Comparison of ENCODE assay signal across 20 cellular contexts in genomic region chr4:62077406-62077805, GRCh38.
DNase-seq lines count a peak whose midpoint lies in the region; ATAC-seq, FAIRE-seq and TF ChIP-seq lines count a peak whose summit lies in the region.
"Had no signal": no experiment of that assay in that cellular context is flagged by ENCODE, and none has a peak within 500 bp of the region (broad histone marks: within the 10 kb centered on the region; RNA-seq: fewer than 3 reads in every experiment).

No MANE protein-coding gene starts in this region.

- H3K9me3 ChIP-seq in H1 (ENCODE audit: insufficient read depth in 2 of 2, low read depth in 1 of 2, low read length in 1 of 2), result no peaks in the 10 kb centered on the region
- H3K9me3 ChIP-seq in mucosa of descending colon, result no peaks in the 10 kb centered on the region
- H3K9me3 ChIP-seq: BE2C, BLaER1 had no signal

- no peak for TF ChIP-seq CTCF in GM23338 (conservative IDR thresholded peaks at IDR 0.05; ENCODE audit: low read depth in 2 of 2)
- TF ChIP-seq CTCF in H1 (IDR thresholded peaks at IDR 0.05; ENCODE audit: control extremely low read depth in 1 of 3, insufficient read depth in 1 of 3, low read depth in 1 of 3, low read length in 3 of 3), result no peak
- TF ChIP-seq CTCF in mucosa of descending colon (IDR thresholded peaks at IDR 0.05), result no peak

- H2AFZ ChIP-seq in GM23338 (no peak overlapping the region), H1 (ENCODE audit: low read length) (no peak overlapping the region)

- H2AK5ac ChIP-seq in H1 (ENCODE audit: low read depth, low read length), result no peak overlapping the region

- no peaks in the 10 kb centered on the region for H3K27me3 Mint-ChIP-seq in GM23338 (ENCODE audit: insufficient read depth, low read depth, poor library complexity)
- H3K27me3 Mint-ChIP-seq in activated naive CD4-positive, alpha-beta T cell treated with anti-CD3 and anti-CD28 coated beads for 36 hours (ENCODE audit: low read depth), result no peaks in the 10 kb centered on the region
- H3K27me3 Mint-ChIP-seq: CD4-positive, alpha-beta memory T cell; CD4-positive, CD25-positive, alpha-beta regulatory T cell; CD8-positive, alpha-beta memory T cell had no signal

- no peaks in the 10 kb centered on the region for H3K9me2 ChIP-seq in GM23338 (ENCODE audit: insufficient read depth)

- no peak overlapping the region for H3K56ac ChIP-seq in H1 (replicated peaks; ENCODE audit: insufficient read length, low read depth, low read length)

- H4K91ac ChIP-seq in H1 (replicated peaks; ENCODE audit: insufficient read length, low read length), result no peak overlapping the region

- H3K79me2 ChIP-seq in GM23338 (replicated peaks; ENCODE audit: insufficient read depth), result no peaks in the 10 kb centered on the region
- H3K79me2 ChIP-seq in H1 (ENCODE audit: control insufficient read depth in 1 of 2, insufficient read depth in 2 of 2, low read length in 2 of 2), result no peaks in the 10 kb centered on the region

- H3K23me2 ChIP-seq in H1 (ENCODE audit: low read depth, low read length), result no peaks in the 10 kb centered on the region

- TF ChIP-seq RAD21 in H1 (IDR thresholded peaks at IDR 0.05 in 1 of 2, conservative IDR thresholded peaks at IDR 0.05 in 1 of 2; ENCODE audit: low read depth in 2 of 2, low read length in 2 of 2), result no peak

- ATAC-seq in GM23338, result peak; percentile 72
- no peak for ATAC-seq in mucosa of descending colon

- no peak overlapping the region for H3K4ac ChIP-seq in H1 (replicated peaks; ENCODE audit: insufficient read length, low read depth, low read length)

- no peak overlapping the region for H4K5ac ChIP-seq in H1 (ENCODE audit: insufficient read length, low read depth, low read length)

- H3K9ac ChIP-seq in H1 (replicated peaks in 1 of 4; ENCODE audit: extremely low read depth in 1 of 4, low read depth in 3 of 4, low read length in 3 of 4), result no peak overlapping the region
- H3K9ac ChIP-seq: BLaER1 had no signal

- no peaks in the 10 kb centered on the region for H3K9me3 Mint-ChIP-seq in GM23338
- no peaks in the 10 kb centered on the region for H3K9me3 Mint-ChIP-seq in activated naive CD4-positive, alpha-beta T cell treated with anti-CD3 and anti-CD28 coated beads for 36 hours
- H3K9me3 Mint-ChIP-seq: CD14-positive monocyte had no signal

- H3K4me1 ChIP-seq in GM23338 (ENCODE audit: insufficient read depth), result peaks cover 23% of the 10 kb centered on the region
- H3K4me1 ChIP-seq in H1 (replicated peaks in 1 of 4; ENCODE audit: control insufficient read depth in 3 of 4, insufficient read depth in 4 of 4, low read length in 3 of 4), result peaks cover 0 to 3% (median 1%) of the 10 kb centered on the region in 4 experiments; a peak in 2 of 7 replicates
- no peaks in the 10 kb centered on the region for H3K4me1 ChIP-seq in mucosa of descending colon (ENCODE audit: low read depth)
- H3K4me1 ChIP-seq: BE2C, BLaER1 had no signal

- no peak overlapping the region for H2BK5ac ChIP-seq in H1 (ENCODE audit: low read depth, low read length)

- H2BK120ac ChIP-seq in H1 (replicated peaks; ENCODE audit: low read depth, low read length), result no peak overlapping the region

- H3K4me3 Mint-ChIP-seq in GM23338, result no peak overlapping the region
- no peak overlapping the region for H3K4me3 Mint-ChIP-seq in activated naive CD4-positive, alpha-beta T cell treated with anti-CD3 and anti-CD28 coated beads for 36 hours
- H3K4me3 Mint-ChIP-seq: CD14-positive monocyte; CD4-positive, alpha-beta memory T cell; CD4-positive, CD25-positive, alpha-beta regulatory T cell; CD8-positive, alpha-beta memory T cell had no signal

- H3K27me3 ChIP-seq in GM23338 (ENCODE audit: insufficient read depth) (no peaks in the 10 kb centered on the region), H1 (replicated peaks in 1 of 4; ENCODE audit: control insufficient read depth in 3 of 4, extremely low read depth in 1 of 4, insufficient read depth in 3 of 4, low read length in 3 of 4) (no peaks in the 10 kb centered on the region)
- H3K27me3 ChIP-seq: BE2C, BLaER1 had no signal

- H3K4me3 ChIP-seq in GM23338 (no peak overlapping the region), H1 (ENCODE audit: extremely low read depth in 1 of 4, insufficient read depth in 2 of 4, low read depth in 3 of 4, low read length in 4 of 4) (no peak overlapping the region), mucosa of descending colon (no peak overlapping the region)
- H3K4me3 ChIP-seq: BLaER1 had no signal

- H2BK15ac ChIP-seq in H1 (ENCODE audit: low read length), result no peak overlapping the region

- H2BK20ac ChIP-seq in H1 (ENCODE audit: low read length), result no peak overlapping the region

- intact Hi-C loops in activated naive CD4-positive, alpha-beta T cell treated with anti-CD3 and anti-CD28 coated beads for 36 hours (cut with micrococcal nuclease), result no loop called here
- intact Hi-C loops in mucosa of descending colon (cut with DNase I, micrococcal nuclease), result no loop called here

- CTCF ChIA-PET in H1 (lab: Charles Lee; ENCODE audit: partially characterized antibody), result interaction anchor here (0.9 kb wide), 1 partner anchor 761 kb away, joined by 3 read pairs; no protein-coding TSS in a partner anchor
- CTCF ChIA-PET in activated naive CD4-positive, alpha-beta T cell treated with anti-CD3 and anti-CD28 coated beads for 36 hours (lab: Charles Lee), result no interaction called here

- no peaks in the 10 kb centered on the region for H3F3A ChIP-seq in GM23338 (replicated peaks; ENCODE audit: low read depth)

- H3K18ac ChIP-seq in H1 (ENCODE audit: extremely low read depth, low read length), result no peak overlapping the region

- no peaks in the 10 kb centered on the region for H4K20me1 ChIP-seq in GM23338 (replicated peaks; ENCODE audit: insufficient read depth)
- H4K20me1 ChIP-seq in H1 (replicated peaks in 1 of 2; ENCODE audit: control insufficient read depth in 1 of 2, insufficient read depth in 2 of 2, low read length in 2 of 2), result no peaks in the 10 kb centered on the region
- H4K20me1 ChIP-seq: BLaER1 had no signal

- no peak overlapping the region for H4K8ac ChIP-seq in H1 (ENCODE audit: extremely low read depth, insufficient read depth, low read length)

- TF ChIP-seq EP300 in H1 (IDR thresholded peaks at IDR 0.05; ENCODE audit: borderline replicate concordance in 1 of 2, low read depth in 2 of 2, low read length in 2 of 2), result no peak

- no peaks in the 10 kb centered on the region for H3K79me1 ChIP-seq in H1 (ENCODE audit: low read depth, low read length)

- no peak overlapping the region for H3K23ac ChIP-seq in H1 (ENCODE audit: insufficient read length)

- WGBS in H1 (ENCODE audit: extremely low coverage in 1 of 2, insufficient coverage in 1 of 2, insufficient read length in 1 of 2, insufficient replicate concordance in 2 of 2, low coverage in 1 of 2, low lambda C conversion rate in 2 of 2, missing lambda C conversion rate in 1 of 2), 2 experiments, result 85% methylated on average over 1 of the region's 1 CpG; no CpG with 5 or more reads in 1 of the 2 experiments

- H3K36me3 ChIP-seq in GM23338 (ENCODE audit: insufficient read depth), result no peaks in the 10 kb centered on the region
- no peaks in the 10 kb centered on the region for H3K36me3 ChIP-seq in H1 (ENCODE audit: control insufficient read depth in 2 of 4, insufficient read depth in 4 of 4, low read length in 3 of 4)
- no peaks in the 10 kb centered on the region for H3K36me3 ChIP-seq in mucosa of descending colon (ENCODE audit: low read depth)
- H3K36me3 ChIP-seq: BE2C, BLaER1 had no signal

- peaks cover 57% of the 10 kb centered on the region for H3K4me1 Mint-ChIP-seq in GM23338
- H3K4me1 Mint-ChIP-seq in activated naive CD4-positive, alpha-beta T cell treated with anti-CD3 and anti-CD28 coated beads for 36 hours (ENCODE audit: low read depth), result no peaks in the 10 kb centered on the region
- H3K4me1 Mint-ChIP-seq: CD14-positive monocyte; CD4-positive, alpha-beta memory T cell; CD4-positive, CD25-positive, alpha-beta regulatory T cell; CD8-positive, alpha-beta memory T cell had no signal

- DNase-seq in GM23338 (ENCODE audit: low spot score) (peak; percentile 29), H1 (ENCODE audit: low read depth in 1 of 2, low spot score in 2 of 2) (no peak), dedifferentiated amniotic fluid mesenchymal stem cell (ENCODE audit: extremely low spot score) (no peak), mucosa of descending colon (no peak)
- DNase-seq in activated naive CD4-positive, alpha-beta T cell treated with anti-CD3 and anti-CD28 coated beads for 36 hours, result no peak
- DNase-seq: 8988T; ACHN; BE2C; C1 segment of cervical spinal cord; CD4-positive, alpha-beta memory T cell; CD4-positive, CD25-positive, alpha-beta regulatory T cell; CD8-positive, alpha-beta memory T cell; COR-L47; DMS79 treated with DMSO at 0.1 percent for 48 hours; GF-D8 had no signal

- TF ChIP-seq POLR2A in H1 (IDR thresholded peaks at IDR 0.05; ENCODE audit: control extremely low read depth in 1 of 2, low read depth in 2 of 2, low read length in 2 of 2), result no peak

- no peak overlapping the region for H3K14ac ChIP-seq in H1 (ENCODE audit: insufficient read length)

- POLR2A ChIA-PET in H1 (lab: Charles Lee; ENCODE audit: partially characterized antibody), result no interaction called here

- H3K36me3 Mint-ChIP-seq in GM23338 (ENCODE audit: low read depth), result no peaks in the 10 kb centered on the region
- H3K36me3 Mint-ChIP-seq in activated naive CD4-positive, alpha-beta T cell treated with anti-CD3 and anti-CD28 coated beads for 36 hours (ENCODE audit: low read depth), result no peaks in the 10 kb centered on the region
- H3K36me3 Mint-ChIP-seq: CD14-positive monocyte; CD4-positive, alpha-beta memory T cell; CD4-positive, CD25-positive, alpha-beta regulatory T cell; CD8-positive, alpha-beta memory T cell had no signal

- peak overlapping the region; percentile 10; the same call in 1 of the 2 replicates for H3K4me2 ChIP-seq in GM23338
- H3K4me2 ChIP-seq in H1 (ENCODE audit: insufficient read depth in 1 of 2, low read depth in 2 of 2, low read length in 2 of 2), result no peak overlapping the region
- H3K4me2 ChIP-seq: BLaER1 had no signal

- peak; percentile 55 for FAIRE-seq in H1 (lab: Jason Lieb, UNC)
- FAIRE-seq: G401.6, GM12891, GM19239 had no signal

- H2BK12ac ChIP-seq in H1 (ENCODE audit: low read depth, low read length), result no peak overlapping the region

- no peak overlapping the region for H3K27ac Mint-ChIP-seq in GM23338
- H3K27ac Mint-ChIP-seq in activated naive CD4-positive, alpha-beta T cell treated with anti-CD3 and anti-CD28 coated beads for 36 hours, result no peak overlapping the region
- H3K27ac Mint-ChIP-seq: CD14-positive monocyte; CD4-positive, alpha-beta memory T cell; CD4-positive, CD25-positive, alpha-beta regulatory T cell; CD8-positive, alpha-beta memory T cell had no signal

- H3K27ac ChIP-seq in GM23338 (ENCODE audit: low read depth) (no peak overlapping the region), H1 (ENCODE audit: low read depth, low read length) (no peak overlapping the region)
- H3K27ac ChIP-seq: BLaER1 had no signal

TF ChIP-seq in GM23338, 12 proteins besides CTCF, POLR2A, EP300 and RAD21 (continues in another document):
- TF ChIP-seq NANOG (IDR thresholded peaks at IDR 0.05; ENCODE audit: borderline replicate concordance), result no peak
- no peak for TF ChIP-seq ZNF114 (CRISPR knock-in tag; IDR thresholded peaks at IDR 0.05)
- no peak for TF ChIP-seq EZH2phosphoT487 (IDR thresholded peaks at IDR 0.05; ENCODE audit: unreplicated experiment)

TF ChIP-seq in H1, 55 proteins besides CTCF, POLR2A, EP300 and RAD21 (continues in another document):
- TF ChIP-seq SP1 (IDR thresholded peaks at IDR 0.05; ENCODE audit: low read depth, low read length) (no peak), SIX5 (IDR thresholded peaks at IDR 0.05; ENCODE audit: low read depth, low read length) (no peak)
